16 cellular contexts compared by ENCODE assay signal in genomic region chr16:16186820-16187219, GRCh38. TPM values are rescaled to one million over a fixed set of nuclear protein-coding genes. Genes with fewer than 3 reads are reported as not detected.
"Had no signal": no experiment of that assay in that cellular context is flagged by ENCODE, and none has a peak within 500 bp of the region (broad histone marks: within the 10 kb centered on the region; RNA-seq: fewer than 3 reads in every experiment).

No MANE protein-coding gene starts in this region.

- H3K4me2 ChIP-seq: hepatocyte had no signal

- FAIRE-seq: frontal cortex had no signal

- H3K79me2 ChIP-seq: hepatocyte had no signal

- H3K4me1 Mint-ChIP-seq: immature natural killer cell, mesothelial cell of epicardium had no signal

- H3K27ac ChIP-seq: colonic mucosa, dorsolateral prefrontal cortex, esophagus muscularis mucosa, foreskin keratinocyte, gastroesophageal sphincter, heart left ventricle, hepatocyte, left lung, lower lobe of right lung had no signal

- DNase-seq: cortex of kidney, dorsolateral prefrontal cortex, foreskin keratinocyte, left cardiac atrium, left lung, left ventricle myocardium superior, lower lobe of right lung had no signal

- ATAC-seq: foreskin keratinocyte, gastroesophageal sphincter, heart left ventricle, left cardiac atrium, left ventricle myocardium superior had no signal

- H3K36me3 ChIP-seq: colonic mucosa, esophagus muscularis mucosa, gastroesophageal sphincter, heart left ventricle had no signal

- H3K4me3 Mint-ChIP-seq: immature natural killer cell, mesothelial cell of epicardium had no signal

- H3K4me1 ChIP-seq: colonic mucosa, foreskin keratinocyte, heart left ventricle, left lung, lower lobe of right lung had no signal

- H3K4me3 ChIP-seq: colonic mucosa, dorsolateral prefrontal cortex, esophagus muscularis mucosa, gastroesophageal sphincter, heart left ventricle, hepatocyte, left lung, lower lobe of right lung, mucosa of descending colon had no signal

- H2AFZ ChIP-seq: hepatocyte had no signal

- H3K27ac Mint-ChIP-seq: immature natural killer cell, mesothelial cell of epicardium had no signal

- H3K9me3 ChIP-seq: colonic mucosa, esophagus muscularis mucosa, gastroesophageal sphincter, heart left ventricle, left lung, lower lobe of right lung, mucosa of descending colon had no signal

- H3K36me3 Mint-ChIP-seq: immature natural killer cell, mesothelial cell of epicardium had no signal

- H3K27me3 ChIP-seq: colonic mucosa, esophagus muscularis mucosa, foreskin keratinocyte, gastroesophageal sphincter, hepatocyte, left lung had no signal

- H3K9me3 Mint-ChIP-seq: immature natural killer cell, mesothelial cell of epicardium had no signal

RNA-seq across cellular contexts. Expression of gene ABCC6, which starts 36.5 kb away (rescaled TPM):
- total RNA-seq: foreskin keratinocyte had no signal
